In genomic region chr7:11212080-11212711, GRCh38 we compare ENCODE assay signal across 8 cellular contexts.
A peak's percentile ranks its signal among the peaks of the same experiment; 100 is the strongest.
DNase-seq lines count a peak whose midpoint lies in the region; ATAC-seq and TF ChIP-seq lines count a peak whose summit lies in the region.

No MANE protein-coding gene starts in this region.

- in situ Hi-C loops in astrocyte of the cerebellum (cut with HindIII; ENCODE audit: low sequenced_read_pairs): no loop called here

- TF ChIP-seq POLR2A in HCT116 (IDR thresholded peaks at IDR 0.05; ENCODE audit: borderline replicate concordance, extremely low read depth, insufficient read depth, insufficient read length): no peak

- ATAC-seq in HCT116: peak; percentile 93

- intact Hi-C loops in HCT116 (cut with micrococcal nuclease): loop anchor here (1.0 to 5.0 kb wide), 2 partner anchors 272 to 325 kb away; a partner anchor contains a TSS

- H3K9me3 ChIP-seq in HCT116 (ENCODE audit: control insufficient read depth in 1 of 2, insufficient read depth in 1 of 2, low read depth in 1 of 2, low read length in 2 of 2): no peaks in the 10 kb centered on the region

- POLR2A ChIA-PET in HCT116 (lab: Charles Lee): interaction anchor here (0.9 kb wide), 1 partner anchor 272 kb away, joined by 3 read pairs; a partner anchor contains a TSS

- RAD21 ChIA-PET in HCT116 (lab: Charles Lee; ENCODE audit: low non-redundant PET in 1 of 2, low total read pairs in 2 of 2, uncharacterized antibody in 2 of 2, unreplicated experiment in 2 of 2): no interaction called here

- no peak overlapping the region for H2AFZ ChIP-seq in HCT116 (ENCODE audit: low read depth, low read length, poor library complexity, severe bottlenecking)

- no peaks in the 10 kb centered on the region for H3K79me2 ChIP-seq in HCT116 (ENCODE audit: insufficient read depth, low read length)

- H3K4me1 ChIP-seq in HCT116 (ENCODE audit: control insufficient read depth in 1 of 2, insufficient read depth in 2 of 2, low read length in 2 of 2): no peaks in the 10 kb centered on the region

- H3K9ac ChIP-seq in HCT116 (ENCODE audit: low read length): no peak overlapping the region

- H3K4me1 Mint-ChIP-seq in activated T-cell treated with anti-CD3 and anti-CD28 coated beads, Interleukin-2, amount 50 U/mL, for 24 hours (ENCODE audit: low read depth): no peaks in the 10 kb centered on the region

- H3K4me3 ChIP-seq in HCT116 (replicated peaks in 1 of 2; ENCODE audit: low read depth in 1 of 2, low read length in 2 of 2) (no peak overlapping the region), astrocyte of the cerebellum (ENCODE audit: low read depth, low read length) (no peak overlapping the region)

- no peak overlapping the region for H3K4me2 ChIP-seq in HCT116 (ENCODE audit: low read length)

- TF ChIP-seq RAD21 in HCT116 (IDR thresholded peaks at IDR 0.05; ENCODE audit: low read depth): peak; percentile 65

- no peaks in the 10 kb centered on the region for H3K27me3 ChIP-seq in HCT116 (ENCODE audit: insufficient read depth, low read length)

- DNase-seq in activated T-cell treated with anti-CD3 and anti-CD28 coated beads for 1 hour (ENCODE audit: low read depth) (peak; percentile 14), HCT116 (ENCODE audit: low read depth, low spot score) (peak; percentile 42), M059J (ENCODE audit: low read depth) (peak; percentile 72), SHP77 treated with DMSO at 0.1 percent for 48 hours (lab: John Stamatoyannopoulos, UW) (peak; percentile 66), astrocyte of the cerebellum (ENCODE audit: low read depth) (peak; percentile 63), hypothalamus (lab: John Stamatoyannopoulos, UW) (peak in 29 of 51 donors; percentile 1 to 84 (median 26)), smooth muscle cell of the brain vasculature (ENCODE audit: low read depth, low spot score) (peak; percentile 51)
- no peak for DNase-seq in activated T-cell treated with anti-CD3 and anti-CD28 coated beads, Interleukin-2, amount 50 U/mL, for 24 hours

- no peak overlapping the region for H3K27ac Mint-ChIP-seq in activated T-cell treated with anti-CD3 and anti-CD28 coated beads, Interleukin-2, amount 50 U/mL, for 24 hours

- TF ChIP-seq CTCF in HCT116 (IDR thresholded peaks at IDR 0.05 in 2 of 3, conservative IDR thresholded peaks at IDR 0.05 in 1 of 3; ENCODE audit: borderline replicate concordance in 1 of 3, insufficient read depth in 1 of 3, low read depth in 2 of 3, low read length in 2 of 3): peak; percentile 32 to 85 (median 80); a peak in 5 of 6 replicates
- TF ChIP-seq CTCF in astrocyte of the cerebellum (IDR thresholded peaks at IDR 0.05; ENCODE audit: low read depth, low read length, missing control alignments): peak; percentile 89

- no peaks in the 10 kb centered on the region for H3K9me3 Mint-ChIP-seq in activated T-cell treated with anti-CD3 and anti-CD28 coated beads, Interleukin-2, amount 50 U/mL, for 24 hours

- no peaks in the 10 kb centered on the region for H3K9me2 ChIP-seq in HCT116 (ENCODE audit: insufficient read depth)

- H3K36me3 ChIP-seq in HCT116 (ENCODE audit: control insufficient read depth in 1 of 2, insufficient read depth in 2 of 2, low read length in 2 of 2): no peaks in the 10 kb centered on the region

- CTCF ChIA-PET in HCT116 (lab: Charles Lee): interaction anchor here (0.8 to 1.8 kb wide), 10 partner anchors 8 to 272 kb away, joined by 3 to 9 read pairs (median 4); a partner anchor contains a TSS

- no TSS peak for BruUV-seq in HCT116 (replicated peaks; lab: Mats Ljungman, UMichigan)

- H3K27me3 Mint-ChIP-seq in activated T-cell treated with anti-CD3 and anti-CD28 coated beads, Interleukin-2, amount 50 U/mL, for 24 hours: no peaks in the 10 kb centered on the region

- H3K4me3 Mint-ChIP-seq in activated T-cell treated with anti-CD3 and anti-CD28 coated beads, Interleukin-2, amount 50 U/mL, for 24 hours: no peak overlapping the region

- no peak overlapping the region for H3K27ac ChIP-seq in HCT116 (ENCODE audit: low read depth, low read length)

- no peaks in the 10 kb centered on the region for H3K36me3 Mint-ChIP-seq in activated T-cell treated with anti-CD3 and anti-CD28 coated beads, Interleukin-2, amount 50 U/mL, for 24 hours (ENCODE audit: low read depth)

- H4K20me1 ChIP-seq in HCT116 (ENCODE audit: insufficient read depth): no peaks in the 10 kb centered on the region

TF ChIP-seq in HCT116, 20 proteins besides CTCF, POLR2A, EP300 and RAD21:
- TF ChIP-seq EZH2phosphoT487 (IDR thresholded peaks at IDR 0.05; ENCODE audit: borderline replicate concordance) (no peak), REST (IDR thresholded peaks at IDR 0.05; ENCODE audit: low read depth) (no peak), SRF (IDR thresholded peaks at IDR 0.05; ENCODE audit: low read depth) (no peak), YY1 (IDR thresholded peaks at IDR 0.05; ENCODE audit: extremely low read depth, insufficient replicate concordance, low read depth, low read length) (no peak), ZBTB33 (IDR thresholded peaks at IDR 0.05; ENCODE audit: extremely low read depth, insufficient replicate concordance, low read length) (no peak), ELF1 (IDR thresholded peaks at IDR 0.05; ENCODE audit: borderline replicate concordance, low read depth) (no peak), POLR2AphosphoS5 (IDR thresholded peaks at IDR 0.05; ENCODE audit: low read depth, low read length) (no peak), ATF3 (IDR thresholded peaks at IDR 0.05) (no peak), SIN3A (IDR thresholded peaks at IDR 0.05; ENCODE audit: low read depth) (no peak), CBX3 (IDR thresholded peaks at IDR 0.05; ENCODE audit: low read depth) (no peak), JUND (IDR thresholded peaks at IDR 0.05) (no peak), MAX (IDR thresholded peaks at IDR 0.05) (no peak), SP1 (IDR thresholded peaks at IDR 0.05; ENCODE audit: low read depth) (no peak), EGR1 (IDR thresholded peaks at IDR 0.05; ENCODE audit: low read depth) (no peak), ZFX (IDR thresholded peaks at IDR 0.05) (no peak), EZH2 (IDR thresholded peaks at IDR 0.05) (no peak)
